Comparison of ENCODE assay signal across 10 cellular contexts in genomic region chr10:132616170-132616994, GRCh38.
DNase-seq lines count a peak whose midpoint lies in the region; TF ChIP-seq lines count a peak whose summit lies in the region.
"Had no signal": no experiment of that assay in that cellular context is flagged by ENCODE, and none has a peak within 500 bp of the region (broad histone marks: within the 10 kb centered on the region; RNA-seq: fewer than 3 reads in every experiment).

No MANE protein-coding gene starts in this region.

- no peaks in the 10 kb centered on the region for H3K27me3 ChIP-seq in tibial artery
- H3K27me3 ChIP-seq: dorsolateral prefrontal cortex had no signal

- H3K4me3 Mint-ChIP-seq in endothelial cell (ENCODE audit: unreplicated experiment) (peak overlapping the region; percentile 57), Calu3 (ENCODE audit: low read depth, unreplicated experiment) (no peak overlapping the region)

- H3K27ac Mint-ChIP-seq in endothelial cell (ENCODE audit: unreplicated experiment), result peak overlapping the region; percentile 48
- no peak overlapping the region for H3K27ac Mint-ChIP-seq in Calu3 (ENCODE audit: unreplicated experiment)

- peak; percentile 35 for DNase-seq in activated CD8-positive, alpha-beta memory T cell treated with anti-CD3 and anti-CD28 coated beads, Interleukin-2, amount 50 U/mL, for 24 hours (ENCODE audit: extremely low read depth)
- DNase-seq in endothelial cell (ENCODE audit: low spot score) (no peak), DMS114 treated with DMSO at 0.1 percent for 48 hours (lab: John Stamatoyannopoulos, UW; ENCODE audit: unreplicated experiment) (no peak), Calu3 (no peak), tibial artery (no peak), NCI-H2196 (lab: John Stamatoyannopoulos, UW; ENCODE audit: unreplicated experiment) (no peak)
- DNase-seq in stimulated activated CD8-positive, alpha-beta memory T cell treated with anti-CD3 and anti-CD28 coated beads, Interleukin-12 subunit alpha, Interleukin-12 subunit beta, amount 100 ng/mL, for 24 hours (ENCODE audit: extremely low read depth), result peak; percentile 22
- DNase-seq: NCI-H1694 had no signal

- H3K36me3 ChIP-seq in HEK293 (ENCODE audit: control insufficient read depth in 2 of 2, insufficient read depth in 1 of 2, low read length in 2 of 2) (peaks cover 0 to 3% of the 10 kb centered on the region in 2 experiments; a peak in 1 of 3 replicates), tibial artery (peaks cover 3 to 20% (median 11%) of the 10 kb centered on the region in 3 donors)

- H3K4me1 Mint-ChIP-seq in endothelial cell (ENCODE audit: unreplicated experiment) (peaks cover 7% of the 10 kb centered on the region), Calu3 (ENCODE audit: low read depth, unreplicated experiment) (no peaks in the 10 kb centered on the region)

- TF ChIP-seq CTCF in HEK293 (tag by site-specific recombination; IDR thresholded peaks at IDR 0.05), result no peak
- TF ChIP-seq CTCF in endothelial cell (IDR thresholded peaks at IDR 0.05; ENCODE audit: unreplicated experiment), result no peak
- no peak for TF ChIP-seq CTCF in Calu3 (IDR thresholded peaks at IDR 0.05; ENCODE audit: unreplicated experiment)
- no peak for TF ChIP-seq CTCF in tibial artery (IDR thresholded peaks at IDR 0.05)

- BruUV-seq in Calu3 (replicated peaks; lab: Mats Ljungman, UMichigan), result no TSS peak

- CTCF ChIA-PET in HEK293 (lab: Yijun Ruan, JAX) (interaction anchor here (0.6 to 0.7 kb wide), 2 partner anchors 38 to 117 kb away, joined by 3 to 6 read pairs; no protein-coding TSS in a partner anchor), Calu3 (lab: Charles Lee) (no interaction called here)

- H3K27ac ChIP-seq in HEK293 (ENCODE audit: extremely low read depth, low read depth, low read length) (no peak overlapping the region), tibial artery (no peak overlapping the region)
- H3K27ac ChIP-seq: dorsolateral prefrontal cortex had no signal

- H3K27me3 Mint-ChIP-seq in endothelial cell (ENCODE audit: unreplicated experiment), result peaks cover 5% of the 10 kb centered on the region
- H3K27me3 Mint-ChIP-seq in Calu3 (ENCODE audit: unreplicated experiment), result no peaks in the 10 kb centered on the region

- no peak overlapping the region for H3K4me3 ChIP-seq in HEK293 (ENCODE audit: low read depth, low read length)
- no peak overlapping the region for H3K4me3 ChIP-seq in tibial artery
- H3K4me3 ChIP-seq: dorsolateral prefrontal cortex had no signal

- H3K4me1 ChIP-seq in HEK293 (ENCODE audit: control insufficient read depth, insufficient read depth, low read length), result peaks cover 3% of the 10 kb centered on the region; the same call in 1 of the 2 replicates
- peaks cover 0 to 20% (median 9%) of the 10 kb centered on the region in 4 donors for H3K4me1 ChIP-seq in tibial artery

- H3K36me3 Mint-ChIP-seq in endothelial cell (ENCODE audit: low read depth, unreplicated experiment) (peaks cover 31% of the 10 kb centered on the region), Calu3 (ENCODE audit: insufficient read depth, unreplicated experiment) (no peaks in the 10 kb centered on the region)

- H3K9me3 Mint-ChIP-seq in endothelial cell (ENCODE audit: unreplicated experiment) (peaks cover 5% of the 10 kb centered on the region), Calu3 (ENCODE audit: low read depth, unreplicated experiment) (no peaks in the 10 kb centered on the region)

- H3K9me3 ChIP-seq in HEK293 (ENCODE audit: control insufficient read depth, insufficient read depth, low read depth, low read length) (no peaks in the 10 kb centered on the region), tibial artery (peaks cover 0 to 16% (median 13%) of the 10 kb centered on the region in 3 donors)

- intact Hi-C loops in Calu3 (cut with micrococcal nuclease; ENCODE audit: unreplicated experiment), result no loop called here
- intact Hi-C loops in tibial artery (cut with DNase I; ENCODE audit: low total_unique reads), result no loop called here

- POLR2A ChIA-PET in HEK293 (lab: Yijun Ruan, JAX), result no interaction called here

TF ChIP-seq in HEK293, 187 proteins besides CTCF, POLR2A, EP300 and RAD21 (continues in another document):
- no peak for TF ChIP-seq GLIS2 (tag by site-specific recombination; IDR thresholded peaks at IDR 0.05)
- TF ChIP-seq ZNF423 (tag by site-specific recombination; IDR thresholded peaks at IDR 0.05), result no peak
- TF ChIP-seq ZNF626 (tag by site-specific recombination; IDR thresholded peaks at IDR 0.05), result no peak
- no peak for TF ChIP-seq ZFP69B (tag by site-specific recombination; IDR thresholded peaks at IDR 0.05)
- no peak for TF ChIP-seq GLIS1 (tag by site-specific recombination; IDR thresholded peaks at IDR 0.05)
- no peak for TF ChIP-seq PBX3 (CRISPR knock-in tag; IDR thresholded peaks at IDR 0.05)
- no peak for TF ChIP-seq GLI4 (tag by site-specific recombination; IDR thresholded peaks at IDR 0.05)
- TF ChIP-seq ZNF391 (tag by site-specific recombination; IDR thresholded peaks at IDR 0.05; ENCODE audit: borderline replicate concordance, low read depth), result no peak
- TF ChIP-seq KLF16 (tag by site-specific recombination; IDR thresholded peaks at IDR 0.05), result no peak
- 0 out of 2 replicates have a peak, but pooled peaks have one; percentile 32 for TF ChIP-seq KLF1 (tag by site-specific recombination; IDR thresholded peaks at IDR 0.05)
- TF ChIP-seq REST (tag by site-specific recombination; IDR thresholded peaks at IDR 0.05), result no peak
- no peak for TF ChIP-seq BCL11B (tag by site-specific recombination; IDR thresholded peaks at IDR 0.05; ENCODE audit: low read depth)
- TF ChIP-seq HOXC10 (CRISPR knock-in tag; IDR thresholded peaks at IDR 0.05), result no peak
- no peak for TF ChIP-seq ZNF394 (tag by site-specific recombination; IDR thresholded peaks at IDR 0.05; ENCODE audit: borderline replicate concordance)
- TF ChIP-seq YY1 (tag by site-specific recombination; IDR thresholded peaks at IDR 0.05), result no peak
- no peak for TF ChIP-seq ZNF692 (tag by site-specific recombination; IDR thresholded peaks at IDR 0.05)
- no peak for TF ChIP-seq ZNF426 (tag by site-specific recombination; IDR thresholded peaks at IDR 0.05)
- TF ChIP-seq ZNF747 (tag by site-specific recombination; IDR thresholded peaks at IDR 0.05), result no peak
- TF ChIP-seq ZFP41 (tag by site-specific recombination; IDR thresholded peaks at IDR 0.05; ENCODE audit: borderline replicate concordance), result no peak
- no peak for TF ChIP-seq ZNF510 (tag by site-specific recombination; IDR thresholded peaks at IDR 0.05; ENCODE audit: insufficient replicate concordance)
- TF ChIP-seq ZNF341 (tag by site-specific recombination; IDR thresholded peaks at IDR 0.05; ENCODE audit: low read depth), result no peak
- no peak for TF ChIP-seq ZNF175 (tag by site-specific recombination; IDR thresholded peaks at IDR 0.05)
- no peak for TF ChIP-seq ZNF654 (tag by site-specific recombination; IDR thresholded peaks at IDR 0.05; ENCODE audit: low read depth)
- 0 out of 2 replicates have a peak, but pooled peaks have one; percentile 36 for TF ChIP-seq ZBTB48 (tag by site-specific recombination; IDR thresholded peaks at IDR 0.05)
- no peak for TF ChIP-seq ZNF19 (tag by site-specific recombination; IDR thresholded peaks at IDR 0.05; ENCODE audit: low read depth)

Comparison
In these comparisons a context has a peak if more than half of its experiments do, and no peak if none do; other contexts are left out.
1. DNase-seq: peak in activated CD8-positive, alpha-beta memory T cell treated with anti-CD3 and anti-CD28 coated beads, Interleukin-2, amount 50 U/mL, for 24 hours (single experiment) and stimulated activated CD8-positive, alpha-beta memory T cell treated with anti-CD3 and anti-CD28 coated beads, Interleukin-12 subunit alpha, Interleukin-12 subunit beta, amount 100 ng/mL, for 24 hours (single experiment); none in endothelial cell (single experiment), DMS114 treated with DMSO at 0.1 percent for 48 hours (single experiment), Calu3 (single experiment), tibial artery (0 of 2) and NCI-H2196 (single experiment).